ENCODE assay signal across 20 cellular contexts in the genomic region with DNA sequence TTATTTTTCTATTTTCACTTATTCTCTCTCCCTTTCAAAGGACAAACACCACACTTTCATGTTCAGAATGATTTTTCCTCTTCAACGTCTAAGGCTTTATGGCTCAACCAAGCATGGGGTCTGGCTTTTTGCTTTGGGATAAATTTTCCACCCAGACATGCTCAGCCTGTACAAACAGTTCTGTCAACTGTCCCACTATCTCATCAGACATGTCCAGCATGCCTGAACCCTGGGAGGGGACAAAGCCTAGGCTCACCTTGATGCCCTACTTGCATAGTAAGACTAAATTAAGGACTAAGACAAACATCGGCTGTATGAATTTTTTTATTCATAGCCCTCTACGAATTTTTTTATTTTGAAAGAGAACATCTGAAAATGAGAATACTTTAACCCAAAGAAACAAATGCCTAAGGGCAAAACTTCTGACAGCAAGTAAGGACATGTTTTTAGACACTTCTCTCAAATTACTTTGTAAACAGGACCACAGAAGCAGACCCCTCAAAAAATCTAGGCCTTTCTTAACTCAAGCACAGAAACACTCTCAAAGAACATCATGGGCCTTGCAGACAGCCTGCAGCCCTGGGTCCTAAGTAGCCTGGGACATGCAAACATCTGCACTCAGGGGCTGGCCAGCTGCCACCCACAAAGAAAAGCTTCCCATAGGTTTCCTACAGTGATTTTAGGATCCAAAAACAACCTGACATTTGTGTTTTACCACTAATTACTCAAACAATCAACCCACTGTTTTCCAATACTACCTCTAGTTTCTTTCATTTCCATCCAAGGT.
DNase-seq lines count a peak whose midpoint lies in the region; FAIRE-seq and TF ChIP-seq lines count a peak whose summit lies in the region.
"Had no signal": no experiment of that assay in that cellular context is flagged by ENCODE, and none has a peak within 500 bp of the region (broad histone marks: within the 10 kb centered on the region; RNA-seq: fewer than 3 reads in every experiment).

No MANE protein-coding gene starts in this region.

- no peak overlapping the region for H2BK12ac ChIP-seq in neuronal stem cell (ENCODE audit: low read length)

- H3K4me1 ChIP-seq in neuronal stem cell (ENCODE audit: control insufficient read depth in 2 of 2, insufficient read depth in 1 of 2, low read depth in 1 of 2, low read length in 2 of 2), result no peaks in the 10 kb centered on the region
- H3K4me1 ChIP-seq in suprapubic skin, result peaks cover 3% of the 10 kb centered on the region
- H3K4me1 ChIP-seq: body of pancreas had no signal

- no peak overlapping the region for H2AK5ac ChIP-seq in neuronal stem cell (ENCODE audit: low read depth, low read length)

- H3K18ac ChIP-seq in neuronal stem cell (ENCODE audit: low read length), result no peak overlapping the region

- no peak for TF ChIP-seq CTCF in suprapubic skin (IDR thresholded peaks at IDR 0.05)

- no peak overlapping the region for H2BK5ac ChIP-seq in neuronal stem cell (ENCODE audit: low read length)

- H3K27ac ChIP-seq in neuronal stem cell (replicated peaks; ENCODE audit: low read length), result no peak overlapping the region
- H3K27ac ChIP-seq in suprapubic skin, result no peak overlapping the region
- H3K27ac ChIP-seq: body of pancreas, esophagus squamous epithelium, VCaP had no signal

- no peak overlapping the region for H4K91ac ChIP-seq in neuronal stem cell (ENCODE audit: low read depth, low read length, poor library complexity)

- DNase-seq in DMS 273 treated with DMSO at 0.1 percent for 48 hours (lab: John Stamatoyannopoulos, UW) (peak; percentile 13), NCI-H1048 (lab: John Stamatoyannopoulos, UW) (peak; percentile 34), neuronal stem cell (ENCODE audit: low spot score) (no peak), globus pallidus (ENCODE audit: low spot score) (no peak), RKO (ENCODE audit: low spot score) (no peak), NCI-H1694 treated with DMSO at 0.1 percent for 48 hours (lab: John Stamatoyannopoulos, UW) (no peak), suprapubic skin (ENCODE audit: low spot score in 2 of 2) (no peak)
- DNase-seq: activated CD8-positive, alpha-beta memory T cell treated with anti-CD3 and anti-CD28 coated beads, Interleukin-2, amount 50 U/mL, for 48 hours; activated naive CD8-positive, alpha-beta T cell treated with anti-CD3 and anti-CD28 coated beads for 36 hours; body of pancreas; effector memory CD8-positive, alpha-beta T cell; esophagus squamous epithelium; GF-D8; KG1; naive thymus-derived CD4-positive, alpha-beta T cell; NCI-H1930; NCI-H446; T-helper 2 cell had no signal

- H3K4me2 ChIP-seq in neuronal stem cell (ENCODE audit: insufficient read depth, low read length, poor library complexity, severe bottlenecking), result no peak overlapping the region

- no peak overlapping the region for H3K4ac ChIP-seq in neuronal stem cell (ENCODE audit: low read length)

- H4K8ac ChIP-seq in neuronal stem cell (ENCODE audit: low read depth, low read length), result no peak overlapping the region

- no peaks in the 10 kb centered on the region for H3K36me3 ChIP-seq in neuronal stem cell (replicated peaks in 1 of 2; ENCODE audit: control insufficient read depth in 2 of 2, insufficient read depth in 2 of 2, low read length in 2 of 2)
- H3K36me3 ChIP-seq in suprapubic skin, result no peaks in the 10 kb centered on the region
- H3K36me3 ChIP-seq: esophagus squamous epithelium had no signal

- no CpG with 5 or more reads among the region's 3 CpGs for WGBS in neuronal stem cell (ENCODE audit: extremely low coverage in 2 of 2, insufficient read length in 2 of 2, insufficient replicate concordance in 1 of 2), 2 donors
- 67% methylated on average over 3 of the region's 3 CpGs for WGBS in suprapubic skin

- no peak for TF ChIP-seq EP300 in suprapubic skin (IDR thresholded peaks at IDR 0.05)

- H3K27me3 ChIP-seq in neuronal stem cell (ENCODE audit: control insufficient read depth in 3 of 3, insufficient read depth in 3 of 3, low read depth in 1 of 3, low read length in 3 of 3) (no peaks in the 10 kb centered on the region), suprapubic skin (no peaks in the 10 kb centered on the region)
- H3K27me3 ChIP-seq: body of pancreas, esophagus squamous epithelium had no signal

- peak; percentile 87 for FAIRE-seq in endometrium (lab: Jason Lieb, UNC)

- peak overlapping the region; percentile 40 for H2AFZ ChIP-seq in neuronal stem cell (ENCODE audit: low read length)

- no peak overlapping the region for H3K23ac ChIP-seq in neuronal stem cell (ENCODE audit: low read depth, low read length, poor library complexity)

- no peak overlapping the region for H2BK15ac ChIP-seq in neuronal stem cell (ENCODE audit: low read length)

- H3K9ac ChIP-seq in neuronal stem cell (ENCODE audit: low read depth, low read length, poor library complexity), result no peak overlapping the region

- no peak overlapping the region for H3K4me3 ChIP-seq in neuronal stem cell (ENCODE audit: low read length in 2 of 2)
- H3K4me3 ChIP-seq in suprapubic skin, result no peak overlapping the region
- H3K4me3 ChIP-seq: body of pancreas, esophagus squamous epithelium had no signal

- no peak overlapping the region for H2BK120ac ChIP-seq in neuronal stem cell (ENCODE audit: low read depth, low read length)

- no peak overlapping the region for H3K14ac ChIP-seq in neuronal stem cell (ENCODE audit: low read length)

- no peak for TF ChIP-seq POLR2A in suprapubic skin (IDR thresholded peaks at IDR 0.05)

- H3K79me1 ChIP-seq in neuronal stem cell (ENCODE audit: low read depth, low read length), result no peaks in the 10 kb centered on the region

- H3K9me3 ChIP-seq in neuronal stem cell (replicated peaks in 1 of 2; ENCODE audit: control insufficient read depth in 2 of 2, insufficient read depth in 1 of 2, low read depth in 1 of 2, low read length in 2 of 2) (no peaks in the 10 kb centered on the region), suprapubic skin (no peaks in the 10 kb centered on the region)
- H3K9me3 ChIP-seq: body of pancreas, esophagus squamous epithelium had no signal

Comparison
In these comparisons a context has a peak if more than half of its experiments do, and no peak if none do; other contexts are left out.
1. DNase-seq: peak in DMS 273 treated with DMSO at 0.1 percent for 48 hours (single experiment) and NCI-H1048 (single experiment); none in neuronal stem cell (single experiment), globus pallidus (single experiment), RKO (single experiment), NCI-H1694 treated with DMSO at 0.1 percent for 48 hours (single experiment) and suprapubic skin (0 of 2).